ENCODE assay signal across 8 cellular contexts in the genomic region with DNA sequence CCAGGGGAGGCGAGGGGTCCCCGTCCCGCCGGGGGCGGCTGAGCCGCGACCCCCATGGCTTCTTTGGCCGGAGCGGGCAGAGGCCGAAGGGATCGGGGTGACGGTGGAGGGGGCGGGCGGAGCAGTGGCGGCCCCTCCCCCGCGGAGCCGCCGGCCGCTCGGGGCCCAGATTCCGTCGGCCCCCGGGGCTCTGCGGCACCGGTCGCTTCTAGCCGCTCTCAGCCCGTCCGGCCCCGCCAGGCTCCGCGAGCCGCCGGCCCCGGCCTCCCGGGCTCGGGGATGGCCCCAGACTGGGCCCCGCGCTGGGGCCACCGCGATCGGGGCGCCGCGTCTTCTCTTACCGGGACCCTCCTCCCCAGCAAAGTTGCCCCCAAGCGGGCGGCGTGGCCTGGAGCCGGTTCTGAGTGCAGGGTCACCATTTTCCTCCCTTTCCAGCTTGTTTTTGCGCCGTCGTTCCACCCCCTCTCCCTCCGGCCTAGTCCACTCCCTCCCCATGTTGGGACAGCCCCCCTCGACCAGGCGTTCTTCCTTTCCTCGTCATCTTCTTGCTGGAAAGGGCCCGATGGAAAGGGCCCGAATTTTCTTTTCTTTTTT. TPM values are rescaled to one million over a fixed set of nuclear protein-coding genes. Genes with fewer than 3 reads are reported as not detected.
DNase-seq lines count a peak whose midpoint lies in the region; ATAC-seq, FAIRE-seq and TF ChIP-seq lines count a peak whose summit lies in the region.

No MANE protein-coding gene starts in this region.

- H3F3A ChIP-seq in MM.1S (ENCODE audit: insufficient read depth, low read length): peaks cover 26% of the 10 kb centered on the region

- H3K27me3 ChIP-seq in MM.1S (replicated peaks; ENCODE audit: insufficient read depth, low read length): no peaks in the 10 kb centered on the region
- no peaks in the 10 kb centered on the region for H3K27me3 ChIP-seq in neuron (ENCODE audit: insufficient read depth, low read length)

- H3K9me3 ChIP-seq in MM.1S (replicated peaks; ENCODE audit: insufficient read depth, low read length): no peaks in the 10 kb centered on the region
- H3K9me3 ChIP-seq in neuron (ENCODE audit: low read length): no peaks in the 10 kb centered on the region

- peaks cover 47% of the 10 kb centered on the region for H3K79me2 ChIP-seq in MM.1S (ENCODE audit: low read length)

- H3K4me3 ChIP-seq in MM.1S (ENCODE audit: low read length) (peak overlapping the region; percentile 96), neuron (ENCODE audit: low read length) (peak overlapping the region; percentile 85)

- H3K27ac ChIP-seq in MM.1S (ENCODE audit: low read length): peak overlapping the region; percentile 65; the same call in 1 of the 2 replicates

- no peak for ATAC-seq in GM18520 (IDR thresholded peaks at IDR 0.05; ENCODE audit: unreplicated experiment)

- DNase-seq in G401 (ENCODE audit: low spot score) (peak; percentile 29), H54 (ENCODE audit: insufficient read length, low spot score) (peak; percentile 44), MM.1S (peak; percentile 53), germinal center (ENCODE audit: low spot score) (peak; percentile 68), NCI-H128 (lab: John Stamatoyannopoulos, UW; ENCODE audit: unreplicated experiment) (no peak)
- DNase-seq in activated naive CD4-positive, alpha-beta T cell treated with anti-CD3 and anti-CD28 coated beads, Interleukin-2, amount 50 U/mL, for 16 hours: peak; percentile 34

- no peaks in the 10 kb centered on the region for H3K36me3 ChIP-seq in MM.1S (replicated peaks; ENCODE audit: insufficient read depth, low read length)
- H3K36me3 ChIP-seq in neuron (ENCODE audit: insufficient read depth, low read length): peaks cover 12% of the 10 kb centered on the region

- no peak for TF ChIP-seq CTCF in MM.1S (IDR thresholded peaks at IDR 0.05; ENCODE audit: low read length)

- TF ChIP-seq POLR2A in H54 (IDR thresholded peaks at IDR 0.05; ENCODE audit: low read depth, low read length): no peak

- peak overlapping the region; percentile 93 for H2AFZ ChIP-seq in MM.1S (ENCODE audit: low read length)
- H2AFZ ChIP-seq in neuron (ENCODE audit: low read depth, low read length): peak overlapping the region; percentile 89

- H3K4me1 ChIP-seq in MM.1S (ENCODE audit: low read length) (peaks cover 13% of the 10 kb centered on the region), neuron (ENCODE audit: insufficient read depth, low read length) (peaks cover 30% of the 10 kb centered on the region)

- H3K9me2 ChIP-seq in MM.1S (replicated peaks; ENCODE audit: insufficient read depth, low read length): no peaks in the 10 kb centered on the region

- H4K20me1 ChIP-seq in MM.1S (ENCODE audit: insufficient read depth, low read length): no peaks in the 10 kb centered on the region

- H3K9ac ChIP-seq in MM.1S (ENCODE audit: low read length): peak overlapping the region; percentile 74

- peak overlapping the region; percentile 72 for H3K4me2 ChIP-seq in MM.1S (ENCODE audit: low read depth, low read length)

- in situ Hi-C loops in G401 (cut with HindIII; ENCODE audit: low sequenced_read_pairs): no loop called here

- no peak for FAIRE-seq in H54 (lab: Jason Lieb, UNC)

RNA-seq across cellular contexts. Expression of a gene that starts 0.8 kb away (rescaled TPM):
- total RNA-seq in G401 (2014; rRNA removed; shearing (Covaris generic)): 19.3 and 23.4 TPM in 2 replicates
